Comparison of ENCODE assay signal across 16 cellular contexts in genomic region chr2:25176541-25177368, GRCh38. TPM values are rescaled to one million over a fixed set of nuclear protein-coding genes. Genes with fewer than 3 reads are reported as not detected.
DNase-seq lines count a peak whose midpoint lies in the region; TF ChIP-seq lines count a peak whose summit lies in the region.
"Had no signal": no experiment of that assay in that cellular context is flagged by ENCODE, and none has a peak within 500 bp of the region (broad histone marks: within the 10 kb centered on the region; RNA-seq: fewer than 3 reads in every experiment).

No MANE protein-coding gene starts in this region.

- no peak overlapping the region for H4K91ac ChIP-seq in neuronal stem cell (ENCODE audit: low read depth, low read length, poor library complexity)

- no peak overlapping the region for H2BK12ac ChIP-seq in neuronal stem cell (ENCODE audit: low read length)

- no peak overlapping the region for H4K8ac ChIP-seq in neuronal stem cell (ENCODE audit: low read depth, low read length)

- no peak overlapping the region for H2BK120ac ChIP-seq in neuronal stem cell (ENCODE audit: low read depth, low read length)

- peaks cover 20% of the 10 kb centered on the region for H3K4me1 Mint-ChIP-seq in glutamatergic neuron (ENCODE audit: low read depth, unreplicated experiment)
- H3K4me1 Mint-ChIP-seq: B cell had no signal

- no peak overlapping the region for H2BK5ac ChIP-seq in neuronal stem cell (ENCODE audit: low read length)

- no peak overlapping the region for H3K23ac ChIP-seq in neuronal stem cell (ENCODE audit: low read depth, low read length, poor library complexity)

- no peak overlapping the region for H3K14ac ChIP-seq in neuronal stem cell (ENCODE audit: low read length)

- H3K4me2 ChIP-seq in neuronal stem cell (ENCODE audit: insufficient read depth, low read length, poor library complexity, severe bottlenecking) (no peak overlapping the region), Karpas-422 (ENCODE audit: low read depth, low read length, poor library complexity, severe bottlenecking) (no peak overlapping the region)
- H3K4me2 ChIP-seq: BLaER1 treated with 17β-estradiol and CSF1 and Interleukin-3, amounts not matched to agents 10 nM and 100 nM had no signal

- H3K27me3 Mint-ChIP-seq in glutamatergic neuron (ENCODE audit: unreplicated experiment): peaks cover 20% of the 10 kb centered on the region

- whole genome bisulfite sequencing in neuronal stem cell (ENCODE audit: extremely low coverage in 2 of 2, insufficient read length in 2 of 2, insufficient replicate concordance in 1 of 2), 2 donors: no CpG with 5 or more reads among the region's 8 CpGs

- H3K4ac ChIP-seq in neuronal stem cell (ENCODE audit: low read length): no peak overlapping the region

- no peak overlapping the region for H3K4me3 ChIP-seq in right atrium auricular region
- H3K4me3 ChIP-seq in neuronal stem cell (ENCODE audit: low read length in 2 of 2): no peak overlapping the region
- H3K4me3 ChIP-seq in Karpas-422 (ENCODE audit: low read length): no peak overlapping the region
- H3K4me3 ChIP-seq: BLaER1 treated with 17β-estradiol and CSF1 and Interleukin-3, amounts not matched to agents 10 nM and 100 nM; GM23248 had no signal

- no peak overlapping the region for H2AK5ac ChIP-seq in neuronal stem cell (ENCODE audit: low read depth, low read length)

- no peaks in the 10 kb centered on the region for H3K9me2 ChIP-seq in Karpas-422 (replicated peaks; ENCODE audit: insufficient read depth, low read length)

- H3K36me3 ChIP-seq in right atrium auricular region: no peaks in the 10 kb centered on the region
- no peaks in the 10 kb centered on the region for H3K36me3 ChIP-seq in neuronal stem cell (replicated peaks in 1 of 2; ENCODE audit: control insufficient read depth in 2 of 2, insufficient read depth in 2 of 2, low read length in 2 of 2)
- H3K36me3 ChIP-seq in Karpas-422 (ENCODE audit: insufficient read depth, low read length): no peaks in the 10 kb centered on the region
- H3K36me3 ChIP-seq: BLaER1 treated with 17β-estradiol and CSF1 and Interleukin-3, amounts not matched to agents 10 nM and 100 nM had no signal

- no peaks in the 10 kb centered on the region for H3K4me1 ChIP-seq in right atrium auricular region
- H3K4me1 ChIP-seq in neuronal stem cell (ENCODE audit: control insufficient read depth in 2 of 2, insufficient read depth in 1 of 2, low read depth in 1 of 2, low read length in 2 of 2): peaks cover 19 to 22% of the 10 kb centered on the region in 2 donors
- no peaks in the 10 kb centered on the region for H3K4me1 ChIP-seq in Karpas-422 (ENCODE audit: low read length)

- TF ChIP-seq CTCF in right atrium auricular region (IDR thresholded peaks at IDR 0.05): no peak
- no peak for TF ChIP-seq CTCF in glutamatergic neuron (IDR thresholded peaks at IDR 0.05; ENCODE audit: partially characterized antibody, unreplicated experiment)

- intact Hi-C loops in cardiac septum (cut with DNase I): no loop called here

- H4K20me1 ChIP-seq in Karpas-422 (ENCODE audit: insufficient read depth, low read depth, low read length): no peaks in the 10 kb centered on the region
- H4K20me1 ChIP-seq: BLaER1 treated with 17β-estradiol and CSF1 and Interleukin-3, amounts not matched to agents 10 nM and 100 nM had no signal

- no peaks in the 10 kb centered on the region for H3K79me1 ChIP-seq in neuronal stem cell (ENCODE audit: low read depth, low read length)

- H3K18ac ChIP-seq in neuronal stem cell (ENCODE audit: low read length): no peak overlapping the region

- H3K27ac ChIP-seq in right atrium auricular region (no peak overlapping the region), neuronal stem cell (replicated peaks; ENCODE audit: low read length) (peak overlapping the region; percentile 13), Karpas-422 (ENCODE audit: low read length) (no peak overlapping the region)
- H3K27ac ChIP-seq: BLaER1 treated with 17β-estradiol and CSF1 and Interleukin-3, amounts not matched to agents 10 nM and 100 nM; GM23248 had no signal

- H3K27ac Mint-ChIP-seq in glutamatergic neuron (ENCODE audit: unreplicated experiment): peak overlapping the region; percentile 18
- H3K27ac Mint-ChIP-seq: B cell; CD8-positive, alpha-beta T cell; IgD-negative memory B cell had no signal

- no peaks in the 10 kb centered on the region for H3K79me2 ChIP-seq in Karpas-422 (ENCODE audit: low read length)

- H3K9me3 Mint-ChIP-seq in glutamatergic neuron (ENCODE audit: unreplicated experiment): peaks cover 3% of the 10 kb centered on the region
- H3K9me3 Mint-ChIP-seq: CD8-positive, alpha-beta T cell; IgD-negative memory B cell had no signal

- H3K9me3 ChIP-seq in right atrium auricular region: no peaks in the 10 kb centered on the region
- H3K9me3 ChIP-seq in neuronal stem cell (replicated peaks in 1 of 2; ENCODE audit: control insufficient read depth in 2 of 2, insufficient read depth in 1 of 2, low read depth in 1 of 2, low read length in 2 of 2): no peaks in the 10 kb centered on the region
- H3K9me3 ChIP-seq in Karpas-422 (ENCODE audit: low read length): no peaks in the 10 kb centered on the region

- H3K36me3 Mint-ChIP-seq in glutamatergic neuron (ENCODE audit: unreplicated experiment): no peaks in the 10 kb centered on the region
- H3K36me3 Mint-ChIP-seq: CD8-positive, alpha-beta T cell; IgD-negative memory B cell had no signal

- H2AFZ ChIP-seq in neuronal stem cell (ENCODE audit: low read length): no peak overlapping the region
- no peak overlapping the region for H2AFZ ChIP-seq in Karpas-422 (ENCODE audit: low read length)
- H2AFZ ChIP-seq: GM23248 had no signal

- no peak overlapping the region for H3K9ac ChIP-seq in neuronal stem cell (ENCODE audit: low read depth, low read length, poor library complexity)
- H3K9ac ChIP-seq in Karpas-422 (ENCODE audit: low read length): no peak overlapping the region
- H3K9ac ChIP-seq: BLaER1 treated with 17β-estradiol and CSF1 and Interleukin-3, amounts not matched to agents 10 nM and 100 nM; GM23248 had no signal

- peak overlapping the region; percentile 57 for H3K4me3 Mint-ChIP-seq in glutamatergic neuron (ENCODE audit: unreplicated experiment)
- H3K4me3 Mint-ChIP-seq: B cell; CD8-positive, alpha-beta T cell had no signal

- H2BK15ac ChIP-seq in neuronal stem cell (ENCODE audit: low read length): no peak overlapping the region

- peak; percentile 24 for DNase-seq in cardiac septum (ENCODE audit: low spot score)
- no peak for DNase-seq in right atrium auricular region (ENCODE audit: low spot score)
- DNase-seq in glutamatergic neuron: peak; percentile 70
- DNase-seq in neuronal stem cell (ENCODE audit: low spot score): no peak
- no peak for DNase-seq in Karpas-422
- no peak for DNase-seq in NCI-H1436 treated with DMSO at 0.1 percent for 48 hours (lab: John Stamatoyannopoulos, UW)
- DNase-seq in retina: no peak
- DNase-seq: Calu3; CD8-positive, alpha-beta T cell; GM23248; HCEC 1CT had no signal

- H3K27me3 ChIP-seq in right atrium auricular region: no peaks in the 10 kb centered on the region
- H3K27me3 ChIP-seq in neuronal stem cell (ENCODE audit: control insufficient read depth in 3 of 3, insufficient read depth in 3 of 3, low read depth in 1 of 3, low read length in 3 of 3): peaks cover 0 to 66% (median 0%) of the 10 kb centered on the region in 3 experiments
- H3K27me3 ChIP-seq in Karpas-422 (ENCODE audit: low read length): no peaks in the 10 kb centered on the region
- H3K27me3 ChIP-seq: BLaER1 treated with 17β-estradiol and CSF1 and Interleukin-3, amounts not matched to agents 10 nM and 100 nM had no signal

RNA-seq across cellular contexts. Expression of gene POMC, which starts 8.4 kb away (rescaled TPM):
- total RNA-seq in cardiac septum (3.1 TPM), right atrium auricular region (10 to 100 TPM in 1 of 2 donors, 1 to 10 TPM in 1; 9.0 to 12.6 TPM), glutamatergic neuron (ENCODE audit: unreplicated experiment) (0.29 TPM)
- 0.81 TPM for polyA plus RNA-seq in neuronal stem cell (2013, experiment 1 of 2)
- polyA plus RNA-seq in neuronal stem cell (2013, experiment 2 of 2): 0.64 TPM
- 0.45 TPM in 1 of 2 replicates, not detected in the other for total RNA-seq in Karpas-422 (2014; rRNA removed; shearing (Covaris generic); ENCODE audit: low replicate concordance)
- total RNA-seq: A172, Calu3, HepG2 had no signal
- polyA plus RNA-seq: HepG2 had no signal

Comparison
In these comparisons a context has a peak if more than half of its experiments do, and no peak if none do; other contexts are left out.
1. DNase-seq: peak in cardiac septum (single experiment) and glutamatergic neuron (single experiment); none in right atrium auricular region (single experiment), neuronal stem cell (single experiment), Karpas-422 (single experiment), NCI-H1436 treated with DMSO at 0.1 percent for 48 hours (single experiment) and retina (single experiment).